8 cellular contexts compared by ENCODE assay signal in genomic region chr6:37547564-37548061, GRCh38. TPM values are rescaled to one million over a fixed set of nuclear protein-coding genes. Genes with fewer than 3 reads are reported as not detected.
DNase-seq lines count a peak whose midpoint lies in the region; ATAC-seq, FAIRE-seq and TF ChIP-seq lines count a peak whose summit lies in the region.
"Had no signal": no experiment of that assay in that cellular context is flagged by ENCODE, and none has a peak within 500 bp of the region (broad histone marks: within the 10 kb centered on the region; RNA-seq: fewer than 3 reads in every experiment).

No MANE protein-coding gene starts in this region.

- TF ChIP-seq CTCF in GM12878 (IDR thresholded peaks at IDR 0.05 in 2 of 3, conservative IDR thresholded peaks at IDR 0.05 in 1 of 3; ENCODE audit: control insufficient read depth in 2 of 3, extremely low read depth in 1 of 3, insufficient read depth in 1 of 3, low read depth in 3 of 3, low read length in 3 of 3) (no peak), neural progenitor cell (IDR thresholded peaks at IDR 0.05) (no peak)

- peak overlapping the region; percentile 96 for H3K27ac Mint-ChIP-seq in neural progenitor cell

- intact Hi-C loops in GM12878 (cut with micrococcal nuclease; ENCODE audit: unreplicated experiment): no loop called here

- TF ChIP-seq EP300 in GM12878 (IDR thresholded peaks at IDR 0.05; ENCODE audit: borderline replicate concordance in 1 of 2, control insufficient read depth in 1 of 2, low read depth in 2 of 2, low read length in 2 of 2): no peak

- peaks cover 54% of the 10 kb centered on the region for H3K4me1 Mint-ChIP-seq in neural progenitor cell

- no peaks in the 10 kb centered on the region for H3K9me3 ChIP-seq in GM12878 (replicated peaks; ENCODE audit: control insufficient read depth, insufficient read depth, low read length)
- H3K9me3 ChIP-seq in neural progenitor cell (ENCODE audit: low read depth): no peaks in the 10 kb centered on the region

- H2AFZ ChIP-seq in GM12878 (ENCODE audit: control insufficient read depth, low read depth, low read length) (peak overlapping the region; percentile 77), neural progenitor cell (replicated peaks) (no peak overlapping the region)

- no peak for FAIRE-seq in GM12878 (lab: Jason Lieb, UNC)

- H3K9me3 Mint-ChIP-seq in neural progenitor cell: no peaks in the 10 kb centered on the region

- H3K4me1 ChIP-seq in GM12878 (ENCODE audit: control insufficient read depth, insufficient read depth, low read length) (peaks cover 64% of the 10 kb centered on the region), neural progenitor cell (peaks cover 15% of the 10 kb centered on the region)

- H3K4me3 ChIP-seq in GM12878 (no peak overlapping the region), neural progenitor cell (no peak overlapping the region)

- H3K79me2 ChIP-seq in GM12878 (ENCODE audit: control insufficient read depth, insufficient read depth, low read length) (peaks cover 3% of the 10 kb centered on the region), neural progenitor cell (ENCODE audit: low read depth) (no peaks in the 10 kb centered on the region)

- peak; percentile 49 for DNase-seq in NAMALWA (ENCODE audit: low spot score)
- no peak for DNase-seq in GM12878 (ENCODE audit: low read depth, low spot score)
- no peak for DNase-seq in neural progenitor cell (ENCODE audit: low spot score)
- DNase-seq: T1000 had no signal

- WGBS in GM12878 (ENCODE audit: insufficient coverage, insufficient replicate concordance, low lambda C conversion rate, missing lambda C conversion rate): 20% methylated on average over 8 of the region's 8 CpGs

- no peak for TF ChIP-seq POLR2A in GM12878 (IDR thresholded peaks at IDR 0.05; ENCODE audit: low read depth, low read length)

- ATAC-seq in GM19025 (IDR thresholded peaks at IDR 0.05; ENCODE audit: low read depth, unreplicated experiment) (peak; percentile 39), GM12878 (peak; percentile 38), HG03095 (IDR thresholded peaks at IDR 0.05; ENCODE audit: unreplicated experiment) (no peak), HG03457 (IDR thresholded peaks at IDR 0.05; ENCODE audit: unreplicated experiment) (no peak), HG03442 (IDR thresholded peaks at IDR 0.05; ENCODE audit: unreplicated experiment) (no peak)

- H3K27ac ChIP-seq in GM12878 (ENCODE audit: control insufficient read depth, insufficient read depth) (peak overlapping the region; percentile 83), neural progenitor cell (no peak overlapping the region)

- H3K27me3 ChIP-seq in GM12878 (replicated peaks in 1 of 2; ENCODE audit: control insufficient read depth in 2 of 2, insufficient read depth in 2 of 2, low read length in 1 of 2): no peaks in the 10 kb centered on the region
- no peaks in the 10 kb centered on the region for H3K27me3 ChIP-seq in neural progenitor cell

- RAD21 ChIA-PET in GM12878 (lab: Charles Lee; ENCODE audit: unreplicated experiment): interaction anchor here (1.3 to 2.5 kb wide), 10 partner anchors 8 to 55 kb away, joined by 3 to 23 read pairs (median 8); no protein-coding TSS in a partner anchor

- CTCF ChIA-PET in GM12878 (lab: Yijun Ruan, JAX): interaction anchor here (0.6 to 16.5 kb wide), 10 partner anchors 8 to 166 kb away, joined by 3 to 235 read pairs (median 3); no protein-coding TSS in a partner anchor

- no TSS peak for BruUV-seq in GM12878 (replicated peaks; lab: Mats Ljungman, UMichigan)

- POLR2A ChIA-PET in GM12878 (lab: Charles Lee): interaction anchor here (0.5 to 6.2 kb wide), 7 partner anchors 8 to 271 kb away, joined by 3 to 114 read pairs (median 4); no protein-coding TSS in a partner anchor

- H3K4me3 Mint-ChIP-seq in neural progenitor cell: no peak overlapping the region

- H3K27me3 Mint-ChIP-seq in neural progenitor cell (ENCODE audit: insufficient read depth, low read depth): peaks cover 10% of the 10 kb centered on the region

- H3K36me3 ChIP-seq in GM12878 (ENCODE audit: control insufficient read depth in 2 of 2, insufficient read depth in 2 of 2, low read length in 1 of 2): no peaks in the 10 kb centered on the region
- H3K36me3 ChIP-seq in neural progenitor cell: no peaks in the 10 kb centered on the region

- H4K20me1 ChIP-seq in GM12878 (ENCODE audit: control insufficient read depth, insufficient read depth): no peaks in the 10 kb centered on the region
- H4K20me1 ChIP-seq in neural progenitor cell (ENCODE audit: low read depth): no peaks in the 10 kb centered on the region

- H3F3A ChIP-seq in neural progenitor cell (ENCODE audit: low read depth): no peaks in the 10 kb centered on the region

- in situ Hi-C loops in GM12878 (cut with MboI): no loop called here

- no peaks in the 10 kb centered on the region for H3K36me3 Mint-ChIP-seq in neural progenitor cell

- H3K4me2 ChIP-seq in GM12878 (ENCODE audit: control insufficient read depth, insufficient read depth) (peak overlapping the region; percentile 75), neural progenitor cell (no peak overlapping the region)

- no peak for TF ChIP-seq RAD21 in GM12878 (IDR thresholded peaks at IDR 0.05; ENCODE audit: insufficient read depth, low read depth, low read length)

- peak overlapping the region; percentile 32 for H3K9ac ChIP-seq in GM12878 (ENCODE audit: control insufficient read depth, insufficient read depth, low read length)
- no peak overlapping the region for H3K9ac ChIP-seq in neural progenitor cell

- SMC1A ChIA-PET in GM12878 (lab: Charles Lee; ENCODE audit: uncharacterized antibody, unreplicated experiment): interaction anchor here (0.8 to 15.4 kb wide), 9 partner anchors 9 to 391 kb away, joined by 3 to 232 read pairs (median 5); no protein-coding TSS in a partner anchor

TF ChIP-seq in GM12878, 131 proteins besides CTCF, POLR2A, EP300 and RAD21 (continues in another document):
- TF ChIP-seq SMARCA5 (IDR thresholded peaks at IDR 0.05) (peak; percentile 35; the same call in 1 of the 2 replicates), IRF3 (IDR thresholded peaks at IDR 0.05) (no peak), EED (IDR thresholded peaks at IDR 0.05; ENCODE audit: low read depth) (0 out of 2 replicates have a peak, but pooled peaks have one; percentile 39), NBN (IDR thresholded peaks at IDR 0.05) (0 out of 2 replicates have a peak, but pooled peaks have one; percentile 13), IKZF2 (IDR thresholded peaks at IDR 0.05) (0 out of 4 replicates have a peak, but pooled peaks of 1 of the 2 experiments have one; percentile 13), REST (IDR thresholded peaks at IDR 0.05; ENCODE audit: low read depth, low read length) (no peak), RCOR1 (conservative IDR thresholded peaks at IDR 0.05; ENCODE audit: low read depth, low read length) (0 out of 2 replicates have a peak, but pooled peaks have one; percentile 21)

RNA-seq across cellular contexts. Expression of gene CCDC167, which starts 47.9 kb away (rescaled TPM):
- total RNA-seq in GM12878 (2013; cell fraction: nucleolus; rRNA removed): 8.5 and 9.7 TPM in 2 replicates
- total RNA-seq in GM12878 (2014; rRNA removed) (92.6 and 102 TPM in 2 replicates), GM12878 (2014; rRNA removed; fragmentation: Illumina TruSeq; extraction: Trizol) (103 and 110 TPM in 2 replicates), GM12878 (2021) (70.8 and 74.9 TPM in 2 replicates), neural progenitor cell (ENCODE audit: low replicate concordance) (30.4 and 56.5 TPM in 2 replicates)
- 76.2 TPM for polyA plus RNA-seq in GM12878 (2011; ENCODE audit: low read depth)
- polyA plus RNA-seq in GM12878 (2011; rRNA removed) (84.1 and 109 TPM in 2 replicates), GM12878 (2014; fragmentation: Illumina TruSeq; extraction: Trizol) (133 and 200 TPM in 2 replicates), GM12878 (2014; fragmentation: Nextera tagmentation; extraction: Ambion mirVana) (100 to 1,000 TPM; 323 to 380 TPM), GM12878 (2014; rRNA removed) (99.5 and 99.6 TPM in 2 replicates), GM12878 (2016; fragmentation: Nextera tagmentation; extraction: Ambion mirVana) (100 to 1,000 TPM; 165 to 180 TPM)
- polyA plus RNA-seq in GM12878 (2011; cell fraction: cytosol; rRNA removed): 165 and 304 TPM in 2 replicates
- polyA plus RNA-seq in GM12878 (2011; cell fraction: nucleus; rRNA removed): 77.8 and 96.7 TPM in 2 replicates
- 92.0 and 93.8 TPM in 2 replicates for polyA plus RNA-seq in GM12878 (2012)
- 31.0 and 53.2 TPM in 2 replicates for polyA minus RNA-seq in GM12878 (2011; rRNA and poly(A)+ RNA removed)
- 21.2 and 21.5 TPM in 2 replicates for polyA minus RNA-seq in GM12878 (2011; cell fraction: cytosol; rRNA and poly(A)+ RNA removed)
- polyA minus RNA-seq in GM12878 (2011; cell fraction: nucleus; rRNA and poly(A)+ RNA removed): 7.5 and 13.0 TPM in 2 replicates

Comparison
In these comparisons a context has a peak if more than half of its experiments do, and no peak if none do; other contexts are left out.
1. ATAC-seq: peak in GM19025 (single experiment) and GM12878 (single experiment); none in HG03095 (single experiment), HG03457 (single experiment) and HG03442 (single experiment).